10 cellular contexts compared by ENCODE assay signal in genomic region chr10:5563991-5564536, GRCh38. TPM values are rescaled to one million over a fixed set of nuclear protein-coding genes. Genes with fewer than 3 reads are reported as not detected.
A peak's percentile ranks its signal among the peaks of the same experiment; 100 is the strongest.
DNase-seq lines count a peak whose midpoint lies in the region; ATAC-seq lines count a peak whose summit lies in the region.
"Had no signal": no experiment of that assay in that cellular context is flagged by ENCODE, and none has a peak within 500 bp of the region (broad histone marks: within the 10 kb centered on the region; RNA-seq: fewer than 3 reads in every experiment).

No MANE protein-coding gene starts in this region.

- peak overlapping the region in 1 of 3 donors; percentile 46 for H3K27ac Mint-ChIP-seq in IgD-negative memory B cell

- H3K27me3 Mint-ChIP-seq in IgD-negative memory B cell = peaks cover 21% of the 10 kb centered on the region

- peaks cover 0 to 2% (median under 1%) of the 10 kb centered on the region in 3 donors for H3K4me1 Mint-ChIP-seq in IgD-negative memory B cell

- H3K9me3 Mint-ChIP-seq in IgD-negative memory B cell = no peaks in the 10 kb centered on the region

- peak; percentile 42 for DNase-seq in activated T-cell treated with anti-CD3 and anti-CD28 coated beads for 1 hour (ENCODE audit: low read depth)
- peak; percentile 70 for DNase-seq in glomerular visceral epithelial cell (ENCODE audit: extremely low spot score)
- peak; percentile 28 to 46 for DNase-seq in stimulated activated CD4-positive, alpha-beta T cell treated with anti-CD3 and anti-CD28 coated beads, Interleukin-4, amount 100 ng/mL, for 48 hours (ENCODE audit: low read depth in 2 of 2)
- DNase-seq in dermis blood vessel endothelial cell = no peak
- DNase-seq in NCI-H446 (lab: John Stamatoyannopoulos, UW) = no peak

- peaks cover 1% of the 10 kb centered on the region for H3K36me3 Mint-ChIP-seq in IgD-negative memory B cell

- H3K4me3 Mint-ChIP-seq in IgD-negative memory B cell = peak overlapping the region in 3 of 4 donors; percentile 56 to 80 (median 58)

- no peak for ATAC-seq in HG03354 (IDR thresholded peaks at IDR 0.05; ENCODE audit: poor library complexity, severe bottlenecking, unreplicated experiment)
- ATAC-seq in HG03469 (IDR thresholded peaks at IDR 0.05; ENCODE audit: unreplicated experiment) = no peak

RNA-seq across cellular contexts. Expression of gene CALML3, which starts 39.3 kb away (rescaled TPM):
- polyA plus RNA-seq in IgD-negative memory B cell = not detected
- not detected in 2 replicates for total RNA-seq in dermis blood vessel endothelial cell
- total RNA-seq: PC-9, urinary bladder had no signal
- polyA plus RNA-seq: urinary bladder had no signal

Comparison
In these comparisons a context has a peak if more than half of its experiments do, and no peak if none do; other contexts are left out.
1. DNase-seq: peak in activated T-cell treated with anti-CD3 and anti-CD28 coated beads for 1 hour (single experiment), glomerular visceral epithelial cell (single experiment) and stimulated activated CD4-positive, alpha-beta T cell treated with anti-CD3 and anti-CD28 coated beads, Interleukin-4, amount 100 ng/mL, for 48 hours (2 of 2); none in dermis blood vessel endothelial cell (single experiment) and NCI-H446 (0 of 2).